23 cellular contexts compared by ENCODE assay signal in the genomic region with DNA sequence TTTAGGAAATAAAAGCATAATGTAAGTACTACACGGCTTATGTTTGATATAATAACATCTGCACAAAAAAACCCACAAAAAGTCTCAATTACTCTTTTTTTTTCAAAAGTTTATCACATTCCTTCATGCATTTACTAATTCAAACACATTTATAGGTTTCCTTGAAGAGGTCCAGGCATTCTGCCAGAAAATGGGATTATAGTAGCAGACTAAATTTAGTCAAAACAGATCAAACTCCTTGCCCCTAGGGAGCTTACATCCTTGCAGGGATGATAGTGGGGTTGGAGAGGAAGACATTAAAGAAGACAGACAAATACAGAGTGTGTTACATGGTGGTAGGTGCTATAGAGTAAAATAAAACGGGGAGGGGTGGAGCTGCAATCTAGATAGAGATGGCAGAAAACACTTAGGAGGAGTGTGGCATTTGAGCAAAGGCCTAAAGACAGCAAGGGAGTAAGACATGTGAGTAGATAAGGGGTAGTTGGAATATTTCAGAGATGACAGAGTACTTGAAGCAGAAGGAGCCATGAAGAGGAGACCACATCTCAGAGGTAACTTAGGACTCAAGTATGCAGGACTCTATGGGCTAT.
DNase-seq lines count a peak whose midpoint lies in the region.
"Had no signal": no experiment of that assay in that cellular context is flagged by ENCODE, and none has a peak within 500 bp of the region (broad histone marks: within the 10 kb centered on the region; RNA-seq: fewer than 3 reads in every experiment).

No MANE protein-coding gene starts in this region.

- no CpG with 5 or more reads among the region's 2 CpGs for WGBS in mesendoderm (ENCODE audit: extremely low coverage, insufficient coverage, low lambda C conversion rate)

- H3K9me3 Mint-ChIP-seq in activated naive CD4-positive, alpha-beta T cell treated with anti-CD3 and anti-CD28 coated beads for 36 hours = no peaks in the 10 kb centered on the region
- peaks cover 0 to 2% (median 0%) of the 10 kb centered on the region in 5 donors for H3K9me3 Mint-ChIP-seq in CD8-positive, alpha-beta memory T cell

- no peaks in the 10 kb centered on the region for H3K27me3 ChIP-seq in mesendoderm (ENCODE audit: insufficient read depth, low read length, poor library complexity)
- H3K27me3 ChIP-seq in CD8-positive, alpha-beta memory T cell (ENCODE audit: insufficient read depth, low read length, poor library complexity, severe bottlenecking) = no peaks in the 10 kb centered on the region
- H3K27me3 ChIP-seq: BLaER1 treated with 17β-estradiol and CSF1 and Interleukin-3, amounts not matched to agents 10 nM and 100 nM; esophagus squamous epithelium; stomach had no signal

- H3K4me3 ChIP-seq in mesendoderm (ENCODE audit: low read length) = no peak overlapping the region
- H3K4me3 ChIP-seq in CD8-positive, alpha-beta memory T cell (ENCODE audit: low read length) = no peak overlapping the region
- H3K4me3 ChIP-seq: BLaER1 treated with 17β-estradiol and CSF1 and Interleukin-3, amounts not matched to agents 10 nM and 100 nM; esophagus squamous epithelium; skin epidermis; stomach had no signal

- H3K9ac ChIP-seq in mesendoderm (ENCODE audit: low read length) = no peak overlapping the region
- H3K9ac ChIP-seq: BLaER1 treated with 17β-estradiol and CSF1 and Interleukin-3, amounts not matched to agents 10 nM and 100 nM had no signal

- no peak overlapping the region for H2AK5ac ChIP-seq in mesendoderm (ENCODE audit: low read length)

- H3K4me1 ChIP-seq in mesendoderm (ENCODE audit: control insufficient read depth, low read depth, low read length) = no peaks in the 10 kb centered on the region
- no peaks in the 10 kb centered on the region for H3K4me1 ChIP-seq in CD8-positive, alpha-beta memory T cell (ENCODE audit: insufficient read depth, low read length)
- H3K4me1 ChIP-seq: BLaER1 treated with 17β-estradiol and CSF1 and Interleukin-3, amounts not matched to agents 10 nM and 100 nM; esophagus squamous epithelium; stomach had no signal

- no peak overlapping the region for H3K27ac ChIP-seq in mesendoderm (ENCODE audit: low read depth, low read length)
- no peak overlapping the region for H3K27ac ChIP-seq in CD8-positive, alpha-beta memory T cell (ENCODE audit: low read depth, low read length)
- H3K27ac ChIP-seq: BLaER1 treated with 17β-estradiol and CSF1 and Interleukin-3, amounts not matched to agents 10 nM and 100 nM; esophagus squamous epithelium; skin epidermis; stomach had no signal

- DNase-seq in D341Med (ENCODE audit: low spot score) (peak; percentile 56), NCI-H226 (peak; percentile 91), astrocyte of the hippocampus (ENCODE audit: low read depth, low spot score) (peak; percentile 68), mesendoderm (peak; percentile 39), activated T-cell treated with anti-CD3 and anti-CD28 coated beads for 4 hours (no peak)
- no peak for DNase-seq in activated naive CD4-positive, alpha-beta T cell treated with anti-CD3 and anti-CD28 coated beads for 36 hours
- DNase-seq in CD8-positive, alpha-beta memory T cell = no peak
- DNase-seq: activated CD4-positive, CD25-positive, alpha-beta regulatory T cell; activated naive CD4-positive, alpha-beta T cell treated with anti-CD3 and anti-CD28 coated beads, Interleukin-2, amount 50 U/mL, for 16 hours; dermis blood vessel endothelial cell; esophagus squamous epithelium; islet precursor cell; left ventricle myocardium superior; MM.1S; NCI-H1417; NCI-H510A treated with DMSO at 0.1 percent for 48 hours; nucleus accumbens; stomach; T-helper 1 cell; trophoblast cell had no signal

- H3K36me3 Mint-ChIP-seq in activated naive CD4-positive, alpha-beta T cell treated with anti-CD3 and anti-CD28 coated beads for 36 hours (ENCODE audit: low read depth) = no peaks in the 10 kb centered on the region
- H3K36me3 Mint-ChIP-seq in CD8-positive, alpha-beta memory T cell = no peaks in the 10 kb centered on the region

- no peaks in the 10 kb centered on the region for H3K27me3 Mint-ChIP-seq in activated naive CD4-positive, alpha-beta T cell treated with anti-CD3 and anti-CD28 coated beads for 36 hours (ENCODE audit: low read depth)
- H3K27me3 Mint-ChIP-seq in CD8-positive, alpha-beta memory T cell = no peaks in the 10 kb centered on the region
- H3K27me3 Mint-ChIP-seq: central memory CD8-positive, alpha-beta T cell had no signal

- H4K8ac ChIP-seq in mesendoderm (ENCODE audit: low read depth, low read length) = no peak overlapping the region

- H3K18ac ChIP-seq in mesendoderm (ENCODE audit: low read length) = no peak overlapping the region

- CTCF ChIA-PET in activated naive CD4-positive, alpha-beta T cell treated with anti-CD3 and anti-CD28 coated beads for 36 hours (lab: Charles Lee) = no interaction called here
- CTCF ChIA-PET in CD8-positive, alpha-beta memory T cell (lab: Charles Lee) = no interaction called here

- no peaks in the 10 kb centered on the region for H3K79me2 ChIP-seq in mesendoderm (ENCODE audit: control insufficient read depth, insufficient read depth, low read length)

- H2BK5ac ChIP-seq in mesendoderm (ENCODE audit: low read length) = no peak overlapping the region

- H3K36me3 ChIP-seq in mesendoderm (ENCODE audit: control insufficient read depth, insufficient read depth, low read length) = no peaks in the 10 kb centered on the region
- H3K36me3 ChIP-seq in CD8-positive, alpha-beta memory T cell (ENCODE audit: insufficient read depth, low read length) = no peaks in the 10 kb centered on the region
- H3K36me3 ChIP-seq: BLaER1 treated with 17β-estradiol and CSF1 and Interleukin-3, amounts not matched to agents 10 nM and 100 nM; esophagus squamous epithelium; stomach had no signal

- H3K4ac ChIP-seq in mesendoderm (ENCODE audit: low read depth, low read length) = no peak overlapping the region

- H3K56ac ChIP-seq in mesendoderm (ENCODE audit: low read length) = no peak overlapping the region

- intact Hi-C loops in activated naive CD4-positive, alpha-beta T cell treated with anti-CD3 and anti-CD28 coated beads for 36 hours (cut with micrococcal nuclease) = no loop called here

- H2BK120ac ChIP-seq in mesendoderm (ENCODE audit: low read depth, low read length) = no peak overlapping the region

- H3K23ac ChIP-seq in mesendoderm (ENCODE audit: low read length) = no peak overlapping the region

- H3K4me2 ChIP-seq in mesendoderm (ENCODE audit: low read length) = no peak overlapping the region
- H3K4me2 ChIP-seq: BLaER1 treated with 17β-estradiol and CSF1 and Interleukin-3, amounts not matched to agents 10 nM and 100 nM had no signal

- H3K4me3 Mint-ChIP-seq in activated naive CD4-positive, alpha-beta T cell treated with anti-CD3 and anti-CD28 coated beads for 36 hours = no peak overlapping the region
- no peak overlapping the region for H3K4me3 Mint-ChIP-seq in CD8-positive, alpha-beta memory T cell
- H3K4me3 Mint-ChIP-seq: central memory CD8-positive, alpha-beta T cell had no signal

- H4K5ac ChIP-seq in mesendoderm (ENCODE audit: low read length) = no peak overlapping the region

- H3K9me3 ChIP-seq in CD8-positive, alpha-beta memory T cell (ENCODE audit: low read length) = no peaks in the 10 kb centered on the region
- H3K9me3 ChIP-seq: BLaER1 treated with 17β-estradiol and CSF1 and Interleukin-3, amounts not matched to agents 10 nM and 100 nM; esophagus squamous epithelium; stomach had no signal

- no peak overlapping the region for H2BK15ac ChIP-seq in mesendoderm (replicated peaks; ENCODE audit: low read depth)

- H3K4me1 Mint-ChIP-seq in activated naive CD4-positive, alpha-beta T cell treated with anti-CD3 and anti-CD28 coated beads for 36 hours (ENCODE audit: low read depth) = no peaks in the 10 kb centered on the region
- H3K4me1 Mint-ChIP-seq in CD8-positive, alpha-beta memory T cell = no peaks in the 10 kb centered on the region
- H3K4me1 Mint-ChIP-seq: central memory CD8-positive, alpha-beta T cell had no signal

- no peaks in the 10 kb centered on the region for H3K79me1 ChIP-seq in mesendoderm (ENCODE audit: low read length)

- POLR2A ChIA-PET in CD8-positive, alpha-beta memory T cell (lab: Charles Lee) = no interaction called here

- H3K27ac Mint-ChIP-seq in activated naive CD4-positive, alpha-beta T cell treated with anti-CD3 and anti-CD28 coated beads for 36 hours = no peak overlapping the region
- H3K27ac Mint-ChIP-seq in CD8-positive, alpha-beta memory T cell = no peak overlapping the region

Comparison
In these comparisons a context has a peak if more than half of its experiments do, and no peak if none do; other contexts are left out.
1. DNase-seq: peak in D341Med (single experiment), NCI-H226 (single experiment), astrocyte of the hippocampus (single experiment) and mesendoderm (single experiment); none in activated naive CD4-positive, alpha-beta T cell treated with anti-CD3 and anti-CD28 coated beads for 36 hours (single experiment), activated T-cell treated with anti-CD3 and anti-CD28 coated beads for 4 hours (single experiment) and CD8-positive, alpha-beta memory T cell (0 of 5).